ENCODE assay signal across 14 cellular contexts in genomic region chr7:5437348-5437892, GRCh38.
"Had no signal": no experiment of that assay in that cellular context is flagged by ENCODE, and none has a peak within 500 bp of the region (broad histone marks: within the 10 kb centered on the region; RNA-seq: fewer than 3 reads in every experiment).

No MANE protein-coding gene starts in this region.

- ATAC-seq: foreskin keratinocyte, left colon had no signal

- DNase-seq: colonic mucosa; dermis blood vessel endothelial cell; foreskin keratinocyte; head of caudate nucleus; hippocampal formation; left colon; mesendoderm; naive B cell; stimulated activated CD4-positive, alpha-beta T cell treated with anti-CD3 and anti-CD28 coated beads, Interleukin-2, amount 100 ng/mL, for 48 hours; stimulated activated naive CD4-positive, alpha-beta T cell treated with Interleukin-2 at 50 U/mL for 16 hours; tibial artery had no signal

- H3K27ac ChIP-seq: colonic mucosa, foreskin keratinocyte, suprapubic skin, tibial artery had no signal

- H3K4me3 ChIP-seq: colonic mucosa, smooth muscle cell, suprapubic skin, tibial artery had no signal

- H3K9me3 ChIP-seq: colonic mucosa, tibial artery had no signal

- H3K9me3 Mint-ChIP-seq: nephron had no signal

- H3K4me3 Mint-ChIP-seq: nephron had no signal

- H3K36me3 ChIP-seq: colonic mucosa had no signal

- H3K27ac Mint-ChIP-seq: naive B cell had no signal

- H3K4me1 ChIP-seq: colonic mucosa, foreskin keratinocyte, tibial artery had no signal

- H3K4me2 ChIP-seq: smooth muscle cell had no signal

- H3K27me3 ChIP-seq: colonic mucosa, foreskin keratinocyte, suprapubic skin, tibial artery had no signal
